11 cellular contexts compared by ENCODE assay signal in genomic region chr12:29152223-29152868, GRCh38. TPM values are rescaled to one million over a fixed set of nuclear protein-coding genes. Genes with fewer than 3 reads are reported as not detected.
DNase-seq lines count a peak whose midpoint lies in the region; ATAC-seq and TF ChIP-seq lines count a peak whose summit lies in the region.
"Had no signal": no experiment of that assay in that cellular context is flagged by ENCODE, and none has a peak within 500 bp of the region (broad histone marks: within the 10 kb centered on the region; RNA-seq: fewer than 3 reads in every experiment).

No MANE protein-coding gene starts in this region.

- H2AFZ ChIP-seq in GM23248 (no peak overlapping the region), PC-3 (ENCODE audit: low read length) (no peak overlapping the region)

- 59% methylated on average over 1 of the region's 1 CpG for WGBS in esophagus muscularis mucosa
- 79 to 80% methylated on average over 1 of the region's 1 CpG for WGBS in GM23248 (ENCODE audit: low coverage in 1 of 2, low lambda C conversion rate in 2 of 2, missing lambda C conversion rate in 2 of 2), 2 experiments

- H3K9me2 ChIP-seq in GM23248 (ENCODE audit: insufficient read depth) (no peaks in the 10 kb centered on the region), PC-3 (replicated peaks; ENCODE audit: low read length) (no peaks in the 10 kb centered on the region)

- TF ChIP-seq EP300 in esophagus muscularis mucosa (IDR thresholded peaks at IDR 0.05), result no peak

- CTCF ChIA-PET in PC-3 (lab: Charles Lee), result no interaction called here

- H3K4me1 ChIP-seq in esophagus muscularis mucosa (peaks cover 4 to 51% (median 47%) of the 10 kb centered on the region in 4 donors), GM23248 (ENCODE audit: insufficient read depth) (peaks cover 11% of the 10 kb centered on the region), PC-3 (ENCODE audit: insufficient read depth, low read length) (peaks cover 19% of the 10 kb centered on the region), gastrocnemius medialis (peaks cover 0 to 7% of the 10 kb centered on the region in 2 donors)

- BruUV-seq in PC-3 (replicated peaks; lab: Mats Ljungman, UMichigan), result no TSS peak

- no peaks in the 10 kb centered on the region for H3K27me3 ChIP-seq in esophagus muscularis mucosa
- no peaks in the 10 kb centered on the region for H3K27me3 ChIP-seq in GM23248 (replicated peaks; ENCODE audit: insufficient read depth)
- H3K27me3 ChIP-seq in PC-3 (ENCODE audit: low read length), result no peaks in the 10 kb centered on the region
- peaks cover 0 to 9% (median 4%) of the 10 kb centered on the region in 3 donors for H3K27me3 ChIP-seq in gastrocnemius medialis

- TF ChIP-seq CTCF in esophagus muscularis mucosa (IDR thresholded peaks at IDR 0.05) (no peak), PC-3 (conservative IDR thresholded peaks at IDR 0.05; ENCODE audit: low read depth, low read length) (no peak), gastrocnemius medialis (IDR thresholded peaks at IDR 0.05 in 4 of 5, conservative IDR thresholded peaks at IDR 0.05 in 1 of 5) (no peak)

- H3K36me3 ChIP-seq in esophagus muscularis mucosa, result no peaks in the 10 kb centered on the region
- no peaks in the 10 kb centered on the region for H3K36me3 ChIP-seq in GM23248 (ENCODE audit: low read depth)
- H3K36me3 ChIP-seq in PC-3 (ENCODE audit: low read depth, low read length), result no peaks in the 10 kb centered on the region
- no peaks in the 10 kb centered on the region for H3K36me3 ChIP-seq in gastrocnemius medialis

- H3K9me3 ChIP-seq in esophagus muscularis mucosa (no peaks in the 10 kb centered on the region), GM23248 (ENCODE audit: low read depth) (no peaks in the 10 kb centered on the region), PC-3 (ENCODE audit: low read length) (no peaks in the 10 kb centered on the region), gastrocnemius medialis (no peaks in the 10 kb centered on the region)

- H3K9ac ChIP-seq in GM23248 (no peak overlapping the region), PC-3 (ENCODE audit: low read length) (no peak overlapping the region)

- H4K20me1 ChIP-seq in GM23248 (ENCODE audit: insufficient read depth), result no peaks in the 10 kb centered on the region
- no peaks in the 10 kb centered on the region for H4K20me1 ChIP-seq in PC-3 (ENCODE audit: low read length)

- intact Hi-C loops in esophagus muscularis mucosa (cut with DNase I) (no loop called here), PC-3 (cut with micrococcal nuclease) (no loop called here), gastrocnemius medialis (cut with DNase I; ENCODE audit: low total_unique reads) (no loop called here)

- in situ Hi-C loops in GM23248 (cut with MboI), result no loop called here
- in situ Hi-C loops in gastrocnemius medialis (cut with MboI; ENCODE audit: low sequenced_read_pairs in 4 of 4), result no loop called here

- H3K27ac ChIP-seq in esophagus muscularis mucosa (replicated peaks in 1 of 4), result peak overlapping the region in 3 of 4 donors; percentile 19 to 26 (median 22)
- no peak overlapping the region for H3K27ac ChIP-seq in GM23248
- H3K27ac ChIP-seq in PC-3 (ENCODE audit: low read length), result no peak overlapping the region
- no peak overlapping the region for H3K27ac ChIP-seq in gastrocnemius medialis

- POLR2A ChIA-PET in PC-3 (lab: Charles Lee; ENCODE audit: unreplicated experiment), result no interaction called here

- H3K79me2 ChIP-seq in GM23248 (ENCODE audit: insufficient read depth) (no peaks in the 10 kb centered on the region), PC-3 (ENCODE audit: low read length) (no peaks in the 10 kb centered on the region)

- H3F3A ChIP-seq in GM23248 (ENCODE audit: insufficient read depth) (peaks cover 24% of the 10 kb centered on the region; the same call in 1 of the 2 replicates), PC-3 (ENCODE audit: low read length, unreplicated experiment) (no peaks in the 10 kb centered on the region)

- no peak for TF ChIP-seq POLR2A in esophagus muscularis mucosa (IDR thresholded peaks at IDR 0.05; ENCODE audit: low read depth)
- TF ChIP-seq POLR2A in gastrocnemius medialis (IDR thresholded peaks at IDR 0.05), result no peak

- DNase-seq in esophagus muscularis mucosa (ENCODE audit: extremely low spot score), result no peak
- DNase-seq in GM23248, result no peak
- no peak for DNase-seq in PC-3
- DNase-seq in stimulated activated CD4-positive, alpha-beta T cell treated with anti-CD3 and anti-CD28 coated beads, Interleukin-2, amount 100 ng/mL, for 48 hours, result no peak
- DNase-seq in gastrocnemius medialis, result no peak
- DNase-seq: activated CD4-positive, CD25-positive, alpha-beta regulatory T cell; central memory CD4-positive, alpha-beta T cell; stimulated activated CD4-positive, alpha-beta T cell treated with anti-CD3 and anti-CD28 coated beads, Interleukin-15, amount 100 ng/mL, for 24 hours had no signal

- H3K4me3 ChIP-seq in esophagus muscularis mucosa (no peak overlapping the region), GM23248 (no peak overlapping the region), PC-3 (ENCODE audit: low read length) (no peak overlapping the region), gastrocnemius medialis (no peak overlapping the region)

- no peak overlapping the region for H3K4me2 ChIP-seq in GM23248 (ENCODE audit: unreplicated experiment)
- H3K4me2 ChIP-seq in PC-3 (ENCODE audit: low read length), result no peak overlapping the region

- ATAC-seq in GM18511 (IDR thresholded peaks at IDR 0.05; ENCODE audit: unreplicated experiment) (peak; percentile 80), GM21723 (IDR thresholded peaks at IDR 0.05; ENCODE audit: unreplicated experiment) (peak; percentile 90), HG03469 (IDR thresholded peaks at IDR 0.05; ENCODE audit: unreplicated experiment) (peak; percentile 95), PC-3 (no peak), gastrocnemius medialis (no peak)

RNA-seq across cellular contexts. Expression of gene FAR2, which starts 3.3 kb away (rescaled TPM):
- total RNA-seq in esophagus muscularis mucosa (10 to 100 TPM; 11.6 to 15.0 (median 11.9) TPM), PC-3 (2014; rRNA removed) (10.2 and 13.5 TPM in 2 replicates), gastrocnemius medialis (1 to 10 TPM in 3 of 4 donors, under 1 TPM in 1; 0.62 to 4.1 (median 2.6) TPM)
- total RNA-seq in GM23248 (2014; rRNA removed; shearing (Covaris generic)), result 2.1 and 6.1 TPM in 2 replicates
- polyA plus RNA-seq in GM23248 (2016; fragmentation: Nextera tagmentation; extraction: Ambion mirVana), result 3.3 and 3.6 TPM in 2 replicates

Comparison
In these comparisons a context has a peak if more than half of its experiments do, and no peak if none do; other contexts are left out.
1. ATAC-seq: peak in GM18511 (single experiment), GM21723 (single experiment) and HG03469 (single experiment); none in PC-3 (single experiment) and gastrocnemius medialis (0 of 2).
2. H3K27ac ChIP-seq: peak in esophagus muscularis mucosa (3 of 4); none in GM23248 (single experiment), PC-3 (single experiment) and gastrocnemius medialis (0 of 4).